In the genomic region with DNA sequence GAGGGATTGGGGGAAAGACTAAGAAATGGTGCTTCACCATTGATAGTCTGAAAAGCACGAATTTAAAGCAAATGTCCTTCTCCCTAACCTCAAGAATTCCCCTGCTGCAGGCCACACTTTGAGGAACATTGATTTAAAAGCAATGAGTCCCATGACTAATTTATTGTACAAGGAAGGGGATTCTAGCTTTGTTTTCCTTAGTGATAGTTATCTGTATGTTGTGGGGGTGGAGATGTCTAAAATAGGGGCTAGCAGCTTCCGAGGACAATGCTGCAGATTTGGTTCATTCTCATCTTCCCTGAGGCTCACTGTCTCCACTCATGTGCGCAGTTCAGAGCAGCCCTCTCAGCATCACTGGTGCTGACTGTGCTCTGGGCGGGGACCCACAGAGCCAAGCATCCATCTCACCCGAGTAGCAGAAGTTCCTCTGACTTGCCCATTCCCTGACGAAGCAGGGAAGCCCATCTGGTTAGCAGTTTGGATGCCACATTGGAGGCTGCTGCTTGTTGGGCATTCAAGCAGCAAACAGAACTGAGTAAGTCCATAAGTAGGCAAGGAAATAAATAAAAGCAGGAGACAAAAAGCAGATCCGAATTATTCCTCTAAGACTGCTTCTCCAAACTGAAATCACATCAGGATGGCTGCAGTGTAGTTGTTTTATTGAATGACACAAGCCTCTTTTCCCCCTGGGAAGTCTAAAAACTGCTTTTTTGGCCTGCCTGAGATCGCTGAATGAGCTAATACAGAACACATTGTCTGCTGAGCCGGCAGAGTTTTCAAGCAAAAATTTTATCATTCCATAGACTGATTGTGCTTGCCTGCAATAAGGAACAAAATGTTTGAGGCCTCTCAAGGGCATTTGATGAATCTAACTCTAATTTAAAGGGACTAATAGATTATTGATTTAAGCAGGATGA, we compare ENCODE assay signal across 11 cellular contexts. TPM values are rescaled to one million over a fixed set of nuclear protein-coding genes. Genes with fewer than 3 reads are reported as not detected.
DNase-seq lines count a peak whose midpoint lies in the region; ATAC-seq and TF ChIP-seq lines count a peak whose summit lies in the region.
"Had no signal": no experiment of that assay in that cellular context is flagged by ENCODE, and none has a peak within 500 bp of the region (broad histone marks: within the 10 kb centered on the region; RNA-seq: fewer than 3 reads in every experiment).

No MANE protein-coding gene starts in this region.

- H2AFZ ChIP-seq in PC-9: no peak overlapping the region

- no peaks in the 10 kb centered on the region for H3K27me3 ChIP-seq in PC-9 (ENCODE audit: insufficient read depth, low read depth)

- intact Hi-C loops in PC-9 (cut with micrococcal nuclease; ENCODE audit: unreplicated experiment): loop anchor here (2.0 kb wide), 2 partner anchors 29 to 127 kb away; no protein-coding TSS in a partner anchor

- H3K4me1 ChIP-seq in PC-9 (replicated peaks; ENCODE audit: insufficient read depth): peaks cover 56% of the 10 kb centered on the region

- no peaks in the 10 kb centered on the region for H3K79me2 ChIP-seq in PC-9 (ENCODE audit: low read depth)

- no peak for TF ChIP-seq CTCF in AG10803 (conservative IDR thresholded peaks at IDR 0.05; ENCODE audit: low read length)
- no peak for TF ChIP-seq CTCF in PC-9 (conservative IDR thresholded peaks at IDR 0.05)
- TF ChIP-seq CTCF in fibroblast of pulmonary artery (IDR thresholded peaks at IDR 0.05; ENCODE audit: low read length, missing control alignments): no peak
- TF ChIP-seq CTCF in GM10248 (IDR thresholded peaks at IDR 0.05; ENCODE audit: control extremely low read depth, extremely low read depth, low read depth, missing control alignments): no peak

- DNase-seq in AG10803 (ENCODE audit: low read depth): peak; percentile 57
- peak in 1 of 2 experiments; percentile 62 for DNase-seq in PC-9
- DNase-seq in fibroblast of pulmonary artery (ENCODE audit: low read depth): peak; percentile 40
- DNase-seq in occipital lobe (lab: John Stamatoyannopoulos, UW): peak; percentile 41
- DNase-seq in GM10248 (ENCODE audit: extremely low spot score): no peak
- DNase-seq: CD8-positive, alpha-beta T cell; NCI-H82; stimulated activated naive CD8-positive, alpha-beta T cell treated with anti-CD3 and anti-CD28 coated beads, Interleukin-15, Interleukin-2, amounts not matched to agents 100 U/mL and 50 U/mL, for 24 hours had no signal

- no peaks in the 10 kb centered on the region for H4K20me1 ChIP-seq in PC-9 (ENCODE audit: insufficient read depth)

- CTCF ChIA-PET in PC-9 (lab: Charles Lee) (no interaction called here), GM10248 (lab: Yijun Ruan, JAX) (interaction anchor here (1.1 to 1.6 kb wide), 4 partner anchors 13 to 20 kb away, joined by 3 to 9 read pairs (median 4); no protein-coding TSS in a partner anchor)

- peak overlapping the region; percentile 40 for H3K4me2 ChIP-seq in PC-9

- H3F3A ChIP-seq in PC-9 (ENCODE audit: insufficient read depth, low read depth): peaks cover 18% of the 10 kb centered on the region

- ATAC-seq in GM21515 (IDR thresholded peaks at IDR 0.05; ENCODE audit: unreplicated experiment) (no peak), GM19351 (IDR thresholded peaks at IDR 0.05; ENCODE audit: unreplicated experiment) (no peak), GM21737 (IDR thresholded peaks at IDR 0.05; ENCODE audit: unreplicated experiment) (no peak)
- ATAC-seq: CD8-positive, alpha-beta T cell; stimulated activated naive CD8-positive, alpha-beta T cell treated with anti-CD3 and anti-CD28 coated beads, Interleukin-15, Interleukin-2, amounts not matched to agents 100 U/mL and 50 U/mL, for 24 hours had no signal

- no peaks in the 10 kb centered on the region for H3K9me2 ChIP-seq in PC-9 (ENCODE audit: insufficient read depth)

- H3K27ac ChIP-seq in PC-9: peak overlapping the region; percentile 64

- no peaks in the 10 kb centered on the region for H3K36me3 ChIP-seq in PC-9 (ENCODE audit: low read depth)

- POLR2A ChIA-PET in PC-9 (lab: Charles Lee; ENCODE audit: unreplicated experiment): interaction anchor here (1.2 kb wide), 1 partner anchor 28 kb away, joined by 16 read pairs; the partner anchor contains the start of gene RARB
- POLR2A ChIA-PET in GM10248 (lab: Yijun Ruan, JAX): no interaction called here

- no TSS peak for BruUV-seq in PC-9 (replicated peaks; lab: Mats Ljungman, UMichigan)

- H3K4me3 ChIP-seq in AG10803 (ENCODE audit: low read length): no peak overlapping the region
- H3K4me3 ChIP-seq in PC-9: no peak overlapping the region
- H3K4me3 ChIP-seq in fibroblast of pulmonary artery (replicated peaks; ENCODE audit: low read depth, low read length): no peak overlapping the region

- no peaks in the 10 kb centered on the region; the same call in 1 of the 2 replicates for H3K9me3 ChIP-seq in PC-9 (ENCODE audit: insufficient read depth, low read depth)

RNA-seq across cellular contexts. Expression of gene RARB, which starts 27.5 kb away (rescaled TPM):
- 0.75 and 1.0 TPM in 2 replicates for total RNA-seq in PC-9 (2021)
- 13.4 TPM for total RNA-seq in occipital lobe
- total RNA-seq: CD8-positive, alpha-beta T cell had no signal
